9 cellular contexts compared by ENCODE assay signal in the genomic region with DNA sequence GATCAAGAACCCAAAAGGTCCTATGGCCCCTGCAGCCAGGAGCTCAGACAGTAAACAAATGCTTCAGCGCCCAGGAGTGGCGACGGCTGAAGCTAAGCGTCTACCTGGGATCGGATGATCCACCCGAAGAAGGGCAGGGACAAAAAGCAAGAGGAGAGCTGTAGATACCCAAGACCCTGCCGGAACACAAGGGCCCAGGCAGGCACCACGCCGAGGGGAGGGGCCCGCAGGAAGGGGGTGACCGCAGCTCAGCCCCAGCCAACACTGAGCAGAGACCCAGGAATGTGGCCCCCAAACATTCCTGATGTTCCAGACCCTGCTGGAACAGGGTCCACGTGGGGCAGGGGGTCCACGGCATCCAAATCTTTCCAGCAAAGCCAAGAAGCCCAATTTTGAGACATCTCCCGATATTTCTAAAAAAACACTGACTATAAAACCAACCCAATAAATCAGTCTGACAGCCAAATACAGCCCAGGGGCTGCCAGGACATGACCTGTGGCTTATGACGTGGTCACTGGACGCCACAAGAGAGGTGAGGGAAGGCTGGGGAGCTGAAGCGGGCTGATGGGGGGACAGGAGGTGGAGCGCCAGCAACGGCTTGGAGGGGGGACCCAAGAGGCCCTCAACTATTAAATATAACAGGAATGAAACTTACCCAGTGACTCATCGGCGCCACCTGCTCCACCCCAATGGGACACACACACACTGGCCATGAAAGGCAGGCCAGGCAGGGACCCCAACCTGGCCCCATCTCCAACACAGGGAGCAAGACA. TPM values are rescaled to one million over a fixed set of nuclear protein-coding genes. Genes with fewer than 3 reads are reported as not detected.
DNase-seq lines count a peak whose midpoint lies in the region; ATAC-seq, FAIRE-seq and TF ChIP-seq lines count a peak whose summit lies in the region.
"Had no signal": no experiment of that assay in that cellular context is flagged by ENCODE, and none has a peak within 500 bp of the region (broad histone marks: within the 10 kb centered on the region; RNA-seq: fewer than 3 reads in every experiment).

No MANE protein-coding gene starts in this region.

- H4K20me1 ChIP-seq in SK-N-SH (ENCODE audit: insufficient read depth) (peaks cover 90% of the 10 kb centered on the region), keratinocyte (ENCODE audit: control insufficient read depth, extremely low read depth, insufficient read depth, low read length) (peaks cover 14% of the 10 kb centered on the region)

- CTCF ChIA-PET in SK-N-SH (lab: Yijun Ruan, JAX) = interaction anchor here (0.8 to 1.6 kb wide), 9 partner anchors 10 to 263 kb away, joined by 3 to 5 read pairs (median 3); no protein-coding TSS in a partner anchor
- CTCF ChIA-PET in WTC11 (lab: Charles Lee) = interaction anchor here (1.1 to 1.3 kb wide), 3 partner anchors 124 to 243 kb away, joined by 3 to 5 read pairs (median 4); no protein-coding TSS in a partner anchor

- H3K9me3 ChIP-seq in SK-N-SH (no peaks in the 10 kb centered on the region), keratinocyte (ENCODE audit: control insufficient read depth, low read depth, low read length) (no peaks in the 10 kb centered on the region), thyroid gland (no peaks in the 10 kb centered on the region)

- TF ChIP-seq POLR2A in thyroid gland (IDR thresholded peaks at IDR 0.05) = no peak

- POLR2A ChIA-PET in SK-N-SH (lab: Yijun Ruan, JAX) (interaction anchor here (1.0 to 2.2 kb wide), 4 partner anchors 29 to 58 kb away, joined by 3 to 6 read pairs (median 4); no protein-coding TSS in a partner anchor), WTC11 (lab: Charles Lee) (no interaction called here)

- H3K27ac Mint-ChIP-seq in WTC11 = peak overlapping the region; percentile 97
- H3K27ac Mint-ChIP-seq: T-helper 17 cell had no signal

- H3K4me1 Mint-ChIP-seq in WTC11 = peaks cover 85% of the 10 kb centered on the region

- H3K9me1 ChIP-seq in keratinocyte (ENCODE audit: control insufficient read depth, extremely low read depth, insufficient read depth, low read length) = peaks cover 2% of the 10 kb centered on the region

- FAIRE-seq in keratinocyte (lab: Jason Lieb, UNC) = no peak

- H2AFZ ChIP-seq in SK-N-SH (ENCODE audit: low read depth) = no peak overlapping the region
- H2AFZ ChIP-seq in keratinocyte (ENCODE audit: control insufficient read depth, low read length) = no peak overlapping the region

- H3K9ac ChIP-seq in SK-N-SH (no peak overlapping the region), keratinocyte (ENCODE audit: control insufficient read depth, extremely low read depth, insufficient read depth, low read length) (no peak overlapping the region)

- peaks cover 4% of the 10 kb centered on the region for H3K36me3 Mint-ChIP-seq in WTC11

- TF ChIP-seq CTCF in SK-N-SH (IDR thresholded peaks at IDR 0.05) (peak; percentile 36), WTC11 (IDR thresholded peaks at IDR 0.05) (no peak), keratinocyte (optimal IDR thresholded peaks at IDR 0.05 in 1 of 3, IDR thresholded peaks at IDR 0.05 in 1 of 3, conservative IDR thresholded peaks at IDR 0.05 in 1 of 3; ENCODE audit: extremely low read depth in 1 of 3, insufficient read depth in 2 of 3, low read length in 3 of 3) (no peak), thyroid gland (IDR thresholded peaks at IDR 0.05) (no peak)

- intact Hi-C loops in thyroid gland (cut with DNase I) = no loop called here

- peaks cover 100% of the 10 kb centered on the region for H3K79me2 ChIP-seq in SK-N-SH (ENCODE audit: insufficient read depth)
- peaks cover 77% of the 10 kb centered on the region for H3K79me2 ChIP-seq in keratinocyte (ENCODE audit: control insufficient read depth, insufficient read depth, low read length)

- H3F3A ChIP-seq in SK-N-SH (replicated peaks; ENCODE audit: insufficient read depth) = peaks cover 46% of the 10 kb centered on the region

- no peaks in the 10 kb centered on the region for H3K9me3 Mint-ChIP-seq in WTC11

- H3K4me1 ChIP-seq in SK-N-SH (ENCODE audit: control insufficient read depth in 1 of 2, insufficient read depth in 2 of 2, low read depth in 1 of 2, low read length in 1 of 2) (peaks cover 74 to 92% of the 10 kb centered on the region in 2 experiments), keratinocyte (ENCODE audit: control insufficient read depth, extremely low read depth, insufficient read depth, low read length) (peaks cover 66% of the 10 kb centered on the region), thyroid gland (peaks cover 38 to 72% of the 10 kb centered on the region in 2 donors)

- dilution Hi-C loops in keratinocyte (cut with MboI; ENCODE audit: extremely low pct_ligation_motif_present, low sequenced_read_pairs) = no loop called here

- no peaks in the 10 kb centered on the region for H3K9me2 ChIP-seq in SK-N-SH

- peaks cover 3 to 4% of the 10 kb centered on the region in 2 experiments for H3K36me3 ChIP-seq in SK-N-SH (replicated peaks in 1 of 2; ENCODE audit: control insufficient read depth in 1 of 2, insufficient read depth in 2 of 2, low read length in 1 of 2)
- peaks cover 0 to 4% of the 10 kb centered on the region in 2 experiments for H3K36me3 ChIP-seq in keratinocyte (ENCODE audit: control insufficient read depth in 2 of 2, extremely low read depth in 1 of 2, insufficient read depth in 2 of 2, low read length in 2 of 2)
- H3K36me3 ChIP-seq in thyroid gland = no peaks in the 10 kb centered on the region

- WGBS in SK-N-SH (ENCODE audit: low lambda C conversion rate) = 86% methylated on average over 20 of the region's 21 CpGs
- 75 to 80% methylated on average over 20 to 21 of the region's 21 CpGs for WGBS in thyroid gland, 2 donors

- H3K27me3 Mint-ChIP-seq in WTC11 (ENCODE audit: low read depth) = no peaks in the 10 kb centered on the region
- H3K27me3 Mint-ChIP-seq: T-helper 17 cell had no signal

- 0 out of 2 replicates have a peak, but pooled peaks have one; percentile 16 for TF ChIP-seq RAD21 in SK-N-SH (IDR thresholded peaks at IDR 0.05; ENCODE audit: low read length)

- DNase-seq in SK-N-SH (no peak), WTC11 (ENCODE audit: low spot score) (no peak), keratinocyte (ENCODE audit: low read depth, low spot score) (no peak), thyroid gland (no peak), activated gamma-delta T cell treated with Interleukin-2 at 50 U/mL for 16 hours (no peak), NCI-H774 (lab: John Stamatoyannopoulos, UW) (no peak), C1 segment of cervical spinal cord (lab: John Stamatoyannopoulos, UW) (no peak)
- DNase-seq: T-helper 17 cell had no signal

- no peak overlapping the region for H3K4me3 Mint-ChIP-seq in WTC11
- H3K4me3 Mint-ChIP-seq: T-helper 17 cell had no signal

- H3K4me3 ChIP-seq in SK-N-SH (ENCODE audit: low read depth in 2 of 2, low read length in 1 of 2) (no peak overlapping the region), keratinocyte (ENCODE audit: control insufficient read depth in 2 of 3, extremely low read depth in 1 of 3, insufficient read depth in 2 of 3, low read depth in 1 of 3, low read length in 3 of 3) (no peak overlapping the region), thyroid gland (replicated peaks in 1 of 3) (no peak overlapping the region)

- H3K4me2 ChIP-seq in SK-N-SH (no peak overlapping the region), keratinocyte (ENCODE audit: control insufficient read depth, extremely low read depth, insufficient read depth, low read depth, low read length) (peak overlapping the region; percentile 66)

- TF ChIP-seq EP300 in SK-N-SH (IDR thresholded peaks at IDR 0.05; ENCODE audit: borderline replicate concordance in 1 of 2, low read depth in 1 of 2, low read length in 1 of 2) = no peak

- H3K27me3 ChIP-seq in SK-N-SH (ENCODE audit: insufficient read depth) = no peaks in the 10 kb centered on the region
- no peaks in the 10 kb centered on the region for H3K27me3 ChIP-seq in keratinocyte (ENCODE audit: control insufficient read depth, extremely low read depth, insufficient read depth, low read length)
- no peaks in the 10 kb centered on the region for H3K27me3 ChIP-seq in thyroid gland

- ATAC-seq in SK-N-SH treated with all-trans-retinoic acid at 6 μM for 48 hours (no peak), WTC11 (no peak)
- ATAC-seq: T-helper 17 cell had no signal

- H3K27ac ChIP-seq in SK-N-SH (ENCODE audit: low read depth in 2 of 2, low read length in 1 of 2) = peak overlapping the region; percentile 82 to 95; a peak in 3 of 4 replicates
- no peak overlapping the region for H3K27ac ChIP-seq in keratinocyte (ENCODE audit: control insufficient read depth, insufficient read depth, low read length)
- H3K27ac ChIP-seq in thyroid gland = peak overlapping the region in 2 of 3 donors; percentile 13 to 57

TF ChIP-seq in SK-N-SH, 30 proteins besides CTCF, POLR2A, EP300 and RAD21 (continues in another document):
- no peak for TF ChIP-seq POLR2AphosphoS5 (IDR thresholded peaks at IDR 0.05; ENCODE audit: low read depth, low read length)

TF ChIP-seq in SK-N-SH treated with all-trans-retinoic acid at 6 μM for 48 hours, 23 proteins besides CTCF, POLR2A, EP300 and RAD21 (continues in another document):
- TF ChIP-seq ESRRG (CRISPR knock-in tag; IDR thresholded peaks at IDR 0.05) (no peak), PPARA (CRISPR knock-in tag; IDR thresholded peaks at IDR 0.05; ENCODE audit: borderline replicate concordance) (no peak)

TF ChIP-seq in WTC11, 78 proteins besides CTCF, POLR2A, EP300 and RAD21 (continues in another document):
- no peak for TF ChIP-seq NR1H2 (CRISPR knock-in tag; IDR thresholded peaks at IDR 0.05)
- no peak for TF ChIP-seq JUN (CRISPR knock-in tag; IDR thresholded peaks at IDR 0.05)
- no peak for TF ChIP-seq TCF7 (CRISPR knock-in tag; IDR thresholded peaks at IDR 0.05; ENCODE audit: low read depth)

RNA-seq across cellular contexts. Expression of a gene that starts 58.9 kb away (rescaled TPM):
- polyA plus RNA-seq in SK-N-SH (2012; rRNA removed) (9.1 and 19.0 TPM in 2 replicates), keratinocyte (4.7 to 10.3 TPM (median 5.0 TPM) in 3 replicates)
- 14.3 and 16.0 TPM in 2 replicates for polyA plus RNA-seq in SK-N-SH (2012; cell fraction: cytosol; rRNA removed)
- polyA plus RNA-seq in SK-N-SH (2012; cell fraction: nucleus; rRNA removed) = 61.3 and 99.7 TPM in 2 replicates
- total RNA-seq in WTC11 (2021) (283 to 326 TPM (median 304 TPM) in 3 replicates), thyroid gland (100 to 1,000 TPM in 2 of 4 donors, 10 to 100 TPM in 2; 45.3 to 178 (median 99.9) TPM)
- 31.0 TPM for polyA plus RNA-seq in keratinocyte (2011; ENCODE audit: low read depth)
- 6.5 and 20.0 TPM in 2 replicates for polyA plus RNA-seq in keratinocyte (2011; cell fraction: cytosol; rRNA removed)
- polyA plus RNA-seq in keratinocyte (2011; cell fraction: nucleus; rRNA removed) = 43.3 and 69.5 TPM in 2 replicates
- 35.3 and 75.7 TPM in 2 replicates for polyA plus RNA-seq in keratinocyte (2012; ENCODE audit: low replicate concordance)
- polyA minus RNA-seq in keratinocyte = 19.3 to 59.5 TPM (median 23.6 TPM) in 3 replicates
- polyA minus RNA-seq in keratinocyte (2011; cell fraction: cytosol; rRNA and poly(A)+ RNA removed) = 40.7 TPM
- polyA minus RNA-seq in keratinocyte (2011; cell fraction: nucleus; rRNA and poly(A)+ RNA removed) = 50.3 and 64.5 TPM in 2 replicates
